8 cellular contexts compared by ENCODE assay signal in the genomic region with DNA sequence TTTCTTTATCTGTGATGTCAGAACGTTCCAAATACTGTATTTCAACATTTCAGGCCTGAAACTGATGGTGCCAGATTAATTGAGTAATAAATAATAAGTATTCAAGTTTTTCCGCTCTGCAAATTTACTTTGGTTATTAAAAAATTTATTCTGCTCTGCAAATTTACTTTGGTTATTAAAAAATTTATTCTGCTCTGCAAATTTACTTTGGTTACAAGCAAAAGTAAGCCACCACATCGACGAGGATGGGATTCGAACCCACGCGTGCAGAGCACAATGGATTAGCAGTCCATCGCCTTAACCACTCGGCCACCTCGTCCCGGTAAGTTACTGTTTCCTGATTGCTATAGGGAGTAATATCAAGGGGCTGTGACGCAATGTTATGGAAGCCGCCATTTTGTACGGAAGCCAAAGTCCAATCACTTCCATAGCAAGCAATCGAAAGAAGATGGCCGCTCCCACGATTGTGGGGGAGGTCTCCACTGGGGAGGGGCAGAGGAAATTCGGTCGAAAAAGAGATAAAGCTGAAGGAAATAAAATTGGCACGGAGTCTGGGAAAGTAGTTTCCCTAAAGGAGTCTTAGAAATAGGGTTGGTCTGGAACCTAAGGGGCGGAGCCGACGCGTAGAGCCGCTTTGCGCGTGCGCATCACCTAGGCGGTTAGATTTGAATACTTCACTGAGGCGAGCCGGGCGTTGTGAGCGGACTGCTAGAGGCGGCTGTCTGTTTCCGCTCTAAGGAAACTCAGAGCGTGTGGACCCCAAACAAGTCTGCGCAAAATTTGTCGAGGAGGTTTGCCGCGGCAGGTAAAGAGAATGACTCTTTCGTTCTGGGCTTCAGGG. TPM values are rescaled to one million over a fixed set of nuclear protein-coding genes. Genes with fewer than 3 reads are reported as not detected.
A peak's percentile ranks its signal among the peaks of the same experiment; 100 is the strongest.
DNase-seq lines count a peak whose midpoint lies in the region; ATAC-seq, FAIRE-seq and TF ChIP-seq lines count a peak whose summit lies in the region.

A gene with protein sequence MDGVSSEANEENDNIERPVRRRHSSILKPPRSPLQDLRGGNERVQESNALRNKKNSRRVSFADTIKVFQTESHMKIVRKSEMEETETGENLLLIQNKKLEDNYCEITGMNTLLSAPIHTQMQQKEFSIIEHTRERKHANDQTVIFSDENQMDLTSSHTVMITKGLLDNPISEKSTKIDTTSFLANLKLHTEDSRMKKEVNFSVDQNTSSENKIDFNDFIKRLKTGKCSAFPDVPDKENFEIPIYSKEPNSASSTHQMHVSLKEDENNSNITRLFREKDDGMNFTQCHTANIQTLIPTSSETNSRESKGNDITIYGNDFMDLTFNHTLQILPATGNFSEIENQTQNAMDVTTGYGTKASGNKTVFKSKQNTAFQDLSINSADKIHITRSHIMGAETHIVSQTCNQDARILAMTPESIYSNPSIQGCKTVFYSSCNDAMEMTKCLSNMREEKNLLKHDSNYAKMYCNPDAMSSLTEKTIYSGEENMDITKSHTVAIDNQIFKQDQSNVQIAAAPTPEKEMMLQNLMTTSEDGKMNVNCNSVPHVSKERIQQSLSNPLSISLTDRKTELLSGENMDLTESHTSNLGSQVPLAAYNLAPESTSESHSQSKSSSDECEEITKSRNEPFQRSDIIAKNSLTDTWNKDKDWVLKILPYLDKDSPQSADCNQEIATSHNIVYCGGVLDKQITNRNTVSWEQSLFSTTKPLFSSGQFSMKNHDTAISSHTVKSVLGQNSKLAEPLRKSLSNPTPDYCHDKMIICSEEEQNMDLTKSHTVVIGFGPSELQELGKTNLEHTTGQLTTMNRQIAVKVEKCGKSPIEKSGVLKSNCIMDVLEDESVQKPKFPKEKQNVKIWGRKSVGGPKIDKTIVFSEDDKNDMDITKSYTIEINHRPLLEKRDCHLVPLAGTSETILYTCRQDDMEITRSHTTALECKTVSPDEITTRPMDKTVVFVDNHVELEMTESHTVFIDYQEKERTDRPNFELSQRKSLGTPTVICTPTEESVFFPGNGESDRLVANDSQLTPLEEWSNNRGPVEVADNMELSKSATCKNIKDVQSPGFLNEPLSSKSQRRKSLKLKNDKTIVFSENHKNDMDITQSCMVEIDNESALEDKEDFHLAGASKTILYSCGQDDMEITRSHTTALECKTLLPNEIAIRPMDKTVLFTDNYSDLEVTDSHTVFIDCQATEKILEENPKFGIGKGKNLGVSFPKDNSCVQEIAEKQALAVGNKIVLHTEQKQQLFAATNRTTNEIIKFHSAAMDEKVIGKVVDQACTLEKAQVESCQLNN (N-terminal part only) (plus strand): TSS at position 662 of the 841 bp plus-strand sequence. CDS start 8,683 bp downstream, outside the sequence.

- H3K9me1 ChIP-seq in IMR-90 (ENCODE audit: insufficient read depth, low read length) (no peaks in the 10 kb centered on the region), endothelial cell of umbilical vein (replicated peaks; ENCODE audit: control insufficient read depth, extremely low read depth, insufficient read depth, low read length) (no peaks in the 10 kb centered on the region)

- peaks cover 44% of the 10 kb centered on the region for H3K79me2 ChIP-seq in OCI-LY7 (ENCODE audit: insufficient read depth, low read depth, low read length)
- peaks cover 43% of the 10 kb centered on the region for H3K79me2 ChIP-seq in endothelial cell of umbilical vein (ENCODE audit: control insufficient read depth, insufficient read depth, low read length)

- no peaks in the 10 kb centered on the region for H3K36me3 Mint-ChIP-seq in mesothelial cell of epicardium

- CTCF ChIA-PET in IMR-90 (lab: Yijun Ruan, JAX) = interaction anchor here (0.5 kb wide), 1 partner anchor 77 kb away, joined by 3 read pairs; no protein-coding TSS in a partner anchor
- CTCF ChIA-PET in OCI-LY7 (lab: Charles Lee; ENCODE audit: unreplicated experiment) = no interaction called here
- CTCF ChIA-PET in endothelial cell of umbilical vein (lab: Charles Lee) = interaction anchor here (0.6 to 1.3 kb wide), 4 partner anchors 9 to 300 kb away, joined by 3 to 4 read pairs (median 4); partner anchors contain the start of genes RPUSD2 and VPS18

- TF ChIP-seq CTCF in D721Med (IDR thresholded peaks at IDR 0.05; ENCODE audit: insufficient read depth, missing control alignments) (no peak), IMR-90 (conservative IDR thresholded peaks at IDR 0.05; ENCODE audit: low read depth, low read length) (no peak), OCI-LY7 (conservative IDR thresholded peaks at IDR 0.05; ENCODE audit: low read length) (no peak), endothelial cell of umbilical vein (IDR thresholded peaks at IDR 0.05; ENCODE audit: extremely low read depth in 1 of 2, insufficient read depth in 1 of 2, low read depth in 1 of 2, low read length in 2 of 2) (no peak), mesothelial cell of epicardium (IDR thresholded peaks at IDR 0.05; ENCODE audit: unreplicated experiment) (no peak)

- WGBS in IMR-90 (ENCODE audit: extremely low coverage in 2 of 2, insufficient read length in 1 of 2), 2 experiments = 0% methylated on average over 5 of the region's 41 CpGs; no CpG with 5 or more reads in 1 of the 2 experiments

- H4K91ac ChIP-seq in IMR-90 (ENCODE audit: insufficient read depth, low read depth, low read length) = peak within 1 kb of the TSS; percentile 98

- H3K27ac ChIP-seq in IMR-90 (ENCODE audit: insufficient read depth, low read length) (peak within 1 kb of the TSS; percentile 83), OCI-LY7 (ENCODE audit: low read depth, low read length, poor library complexity, severe bottlenecking) (peak within 1 kb of the TSS; percentile 90), endothelial cell of umbilical vein (ENCODE audit: insufficient read depth, low read depth, low read length) (peak within 1 kb of the TSS; percentile 99)

- H3K27me3 Mint-ChIP-seq in mesothelial cell of epicardium (ENCODE audit: low read depth) = peaks cover 5% of the 10 kb centered on the region

- H3K4me1 ChIP-seq in IMR-90 (ENCODE audit: control insufficient read depth, insufficient read depth, low read length) = no peaks in the 10 kb centered on the region
- peaks cover 49% of the 10 kb centered on the region for H3K4me1 ChIP-seq in OCI-LY7 (ENCODE audit: insufficient read depth, low read length, poor library complexity, severe bottlenecking)
- H3K4me1 ChIP-seq in endothelial cell of umbilical vein (ENCODE audit: control insufficient read depth, extremely low read depth, insufficient read depth, low read length) = peaks cover 8% of the 10 kb centered on the region

- H4K8ac ChIP-seq in IMR-90 (ENCODE audit: low read depth in 2 of 2, low read length in 2 of 2) = peak within 1 kb of the TSS; percentile 34 to 99

- peak within 1 kb of the TSS; percentile 80 for H4K5ac ChIP-seq in IMR-90 (ENCODE audit: low read depth, low read length)

- ATAC-seq in GM21528 (IDR thresholded peaks at IDR 0.05; ENCODE audit: low FRiP score, unreplicated experiment) = peak; percentile 74
- peak; percentile 89 for ATAC-seq in IMR-90 (ENCODE audit: low read depth)

- peak within 1 kb of the TSS; percentile 100 for H3K56ac ChIP-seq in IMR-90 (ENCODE audit: extremely low read depth, insufficient read depth, low read length)

- no peaks in the 10 kb centered on the region for H3K9me3 Mint-ChIP-seq in mesothelial cell of epicardium

- no peak within 1 kb of the TSS for H2AK5ac ChIP-seq in IMR-90 (ENCODE audit: low read depth, low read length)

- POLR2A ChIA-PET in IMR-90 (lab: Charles Lee; ENCODE audit: unreplicated experiment) (no interaction called here), OCI-LY7 (lab: Charles Lee) (interaction anchor here (0.5 to 2.2 kb wide), 4 partner anchors 11 to 101 kb away, joined by 3 to 9 read pairs (median 5); partner anchors contain the start of genes RAD51 and RPUSD2), endothelial cell of umbilical vein (lab: Charles Lee) (interaction anchor here (1.0 kb wide), 1 partner anchor 29 kb away, joined by 3 read pairs; the partner anchor contains the start of gene CCDC32)

- in situ Hi-C loops in IMR-90 (cut with MboI; ENCODE audit: low sequenced_read_pairs) = no loop called here

- peak within 1 kb of the TSS; percentile 97 for H3K4ac ChIP-seq in IMR-90 (ENCODE audit: low read depth, low read length)

- peak; percentile 47 for TF ChIP-seq POLR2A in IMR-90 (IDR thresholded peaks at IDR 0.05; ENCODE audit: low read depth, low read length)
- TF ChIP-seq POLR2A in endothelial cell of umbilical vein (IDR thresholded peaks at IDR 0.05; ENCODE audit: low read depth, low read length) = peak; percentile 83

- BruUV-seq in IMR-90 (replicated peaks; lab: Mats Ljungman, UMichigan) (no TSS peak), OCI-LY7 (replicated peaks; lab: Mats Ljungman, UMichigan) (no TSS peak), endothelial cell of umbilical vein (replicated peaks; lab: Mats Ljungman, UMichigan) (no TSS peak)

- peak within 1 kb of the TSS; percentile 88 for H2AK9ac ChIP-seq in IMR-90 (replicated peaks; ENCODE audit: low read depth, low read length, poor library complexity)

- peak within 1 kb of the TSS; percentile 96 for H3K4me3 Mint-ChIP-seq in mesothelial cell of epicardium

- intact Hi-C loops in IMR-90 (cut with micrococcal nuclease) (loop anchor here (1.0 to 2.0 kb wide), 2 partner anchors 101 to 300 kb away; partner anchors contain the start of genes RAD51 and VPS18), OCI-LY7 (cut with micrococcal nuclease; ENCODE audit: unreplicated experiment) (loop anchor here (2.0 to 5.0 kb wide), 2 partner anchors 25 to 173 kb away; partner anchors contain the start of genes C15orf62 and RPUSD2), endothelial cell of umbilical vein (cut with micrococcal nuclease) (loop anchor here (1.0 to 10.0 kb wide), 5 partner anchors 12 to 300 kb away; partner anchors contain the start of genes DNAJC17, RAD51, RPUSD2 and VPS18)

- no peaks in the 10 kb centered on the region for H3K9me2 ChIP-seq in OCI-LY7 (ENCODE audit: insufficient read depth, low read length)

- peak within 1 kb of the TSS; percentile 98 for H2BK15ac ChIP-seq in IMR-90 (ENCODE audit: low read depth, low read length)

- dilution Hi-C loops in IMR-90 (cut with HindIII; ENCODE audit: low sequenced_read_pairs, unreplicated experiment) (no loop called here), endothelial cell of umbilical vein (cut with MboI; ENCODE audit: extremely low pct_ligation_motif_present, low sequenced_read_pairs) (no loop called here)

- H3K9ac ChIP-seq in IMR-90 (ENCODE audit: low read depth, low read length) = peak within 1 kb of the TSS; percentile 80
- H3K9ac ChIP-seq in endothelial cell of umbilical vein (replicated peaks; ENCODE audit: extremely low read depth, insufficient read depth, low read length) = peak within 1 kb of the TSS; percentile 99

- DNase-seq in D721Med (ENCODE audit: insufficient read length, low spot score) (peak; percentile 54), IMR-90 (peak; percentile 90), OCI-LY7 (ENCODE audit: low spot score) (peak; percentile 95), endothelial cell of umbilical vein (ENCODE audit: low read depth, low spot score) (peak; percentile 100), mesothelial cell of epicardium (ENCODE audit: low spot score in 2 of 2, unreplicated experiment in 2 of 2) (peak; percentile 80 to 96)
- DNase-seq in activated CD8-positive, alpha-beta memory T cell treated with anti-CD3 and anti-CD28 coated beads, Interleukin-2, amount 50 U/mL, for 48 hours = peak; percentile 99
- DNase-seq in stimulated activated CD8-positive, alpha-beta memory T cell treated with anti-CD3 and anti-CD28 coated beads, Interleukin-15, amount 100 ng/mL, for 4 hours (ENCODE audit: low read depth in 2 of 2) = peak; percentile 63 to 77

- H2AFZ ChIP-seq in IMR-90 (replicated peaks; ENCODE audit: low read length, poor library complexity) (peak within 1 kb of the TSS; percentile 93), OCI-LY7 (ENCODE audit: low read length) (peak within 1 kb of the TSS; percentile 89), endothelial cell of umbilical vein (ENCODE audit: low read depth, low read length) (peak within 1 kb of the TSS; percentile 96)

- peaks cover 4 to 20% of the 10 kb centered on the region in 2 experiments; a peak in 3 of 4 replicates for H3K79me1 ChIP-seq in IMR-90 (ENCODE audit: low read depth in 1 of 2, low read length in 2 of 2)

- H3K4me3 ChIP-seq in IMR-90 (ENCODE audit: insufficient read depth, low read depth, low read length) (peak within 1 kb of the TSS; percentile 52), OCI-LY7 (ENCODE audit: low read depth, low read length, poor library complexity, severe bottlenecking) (peak within 1 kb of the TSS; percentile 85), endothelial cell of umbilical vein (replicated peaks in 1 of 3; ENCODE audit: insufficient read depth in 1 of 3, low read depth in 1 of 3, low read length in 3 of 3) (peak within 1 kb of the TSS; percentile 52 to 99 (median 99))

- FAIRE-seq in D721Med (lab: Jason Lieb, UNC) (no peak), endothelial cell of umbilical vein (lab: Jason Lieb, UNC) (peak; percentile 85)

- H3K14ac ChIP-seq in IMR-90 (replicated peaks; ENCODE audit: low read depth, low read length) = peak within 1 kb of the TSS; percentile 99

- H3K4me2 ChIP-seq in IMR-90 (ENCODE audit: low read depth, low read length) = peak within 1 kb of the TSS; percentile 31
- H3K4me2 ChIP-seq in OCI-LY7 (ENCODE audit: low read length) = peak within 1 kb of the TSS; percentile 93
- H3K4me2 ChIP-seq in endothelial cell of umbilical vein (ENCODE audit: insufficient read depth, low read length) = peak within 1 kb of the TSS; percentile 98

- peak within 1 kb of the TSS; percentile 99 for H2BK120ac ChIP-seq in IMR-90 (ENCODE audit: low read depth, low read length)

- peak within 1 kb of the TSS; percentile 100 for H3K27ac Mint-ChIP-seq in mesothelial cell of epicardium

- H3K27me3 ChIP-seq in IMR-90 (ENCODE audit: control insufficient read depth, insufficient read depth, low read length) = no peaks in the 10 kb centered on the region
- H3K27me3 ChIP-seq in endothelial cell of umbilical vein (ENCODE audit: control insufficient read depth in 2 of 2, insufficient read depth in 2 of 2, low read length in 2 of 2) = peaks cover under 1 to 3% of the 10 kb centered on the region in 2 experiments

- H4K20me1 ChIP-seq in IMR-90 (ENCODE audit: insufficient read depth, low read length) (no peaks in the 10 kb centered on the region), OCI-LY7 (ENCODE audit: insufficient read depth, low read length) (peaks cover 5% of the 10 kb centered on the region; the same call in 1 of the 2 replicates), endothelial cell of umbilical vein (replicated peaks; ENCODE audit: control insufficient read depth, extremely low read depth, insufficient read depth, low read length) (no peaks in the 10 kb centered on the region)

- H3K9me3 ChIP-seq in IMR-90 (ENCODE audit: control insufficient read depth, insufficient read depth, low read length) = no peaks in the 10 kb centered on the region
- H3K9me3 ChIP-seq in OCI-LY7 (ENCODE audit: low read length) = no peaks in the 10 kb centered on the region
- H3K9me3 ChIP-seq in endothelial cell of umbilical vein (replicated peaks; ENCODE audit: control insufficient read depth, insufficient read depth, low read length) = no peaks in the 10 kb centered on the region

- no peaks in the 10 kb centered on the region for H3K36me3 ChIP-seq in IMR-90 (ENCODE audit: control insufficient read depth, insufficient read depth, low read length)
- peaks cover 17% of the 10 kb centered on the region for H3K36me3 ChIP-seq in OCI-LY7 (ENCODE audit: insufficient read depth, low read length)
- no peaks in the 10 kb centered on the region for H3K36me3 ChIP-seq in endothelial cell of umbilical vein (ENCODE audit: control insufficient read depth in 2 of 2, extremely low read depth in 1 of 2, insufficient read depth in 2 of 2, low read length in 2 of 2)

- H2BK5ac ChIP-seq in IMR-90 (ENCODE audit: low read depth, low read length, poor library complexity, severe bottlenecking) = peak within 1 kb of the TSS; percentile 89

- H3K23ac ChIP-seq in IMR-90 (ENCODE audit: low read depth, low read length) = peak within 1 kb of the TSS; percentile 99

- no peak for TF ChIP-seq RAD21 in IMR-90 (IDR thresholded peaks at IDR 0.05; ENCODE audit: low read length)

- peaks cover 24% of the 10 kb centered on the region for H3K4me1 Mint-ChIP-seq in mesothelial cell of epicardium

- H2BK20ac ChIP-seq in IMR-90 (ENCODE audit: low read depth, low read length) = peak within 1 kb of the TSS; percentile 96

- H3K18ac ChIP-seq in IMR-90 (ENCODE audit: low read depth, low read length) = peak within 1 kb of the TSS; percentile 87

RNA-seq across cellular contexts. Expression of the gene that starts here (rescaled TPM):
- total RNA-seq in IMR-90 (2012; rRNA removed) (25.1 and 32.5 TPM in 2 replicates), OCI-LY7 (2022) (58.7 and 62.3 TPM in 2 replicates), endothelial cell of umbilical vein (31.8 and 33.8 TPM in 2 replicates), mesothelial cell of epicardium (7.4 to 9.3 TPM (median 8.8 TPM) in 3 replicates)
- polyA plus RNA-seq in IMR-90 (2012; rRNA removed) (2.2 and 3.1 TPM in 2 replicates), endothelial cell of umbilical vein (3.7 and 4.0 TPM in 2 replicates)
- 0.26 and 0.31 TPM in 2 replicates for polyA plus RNA-seq in IMR-90 (2012; cell fraction: cytosol; rRNA removed)
- 0.39 and 3.3 TPM in 2 replicates for polyA plus RNA-seq in IMR-90 (2012; cell fraction: nucleus; rRNA removed; ENCODE audit: low replicate concordance)
- total RNA-seq in OCI-LY7 (2014; rRNA removed; shearing (Covaris generic)) = 51.3 and 66.9 TPM in 2 replicates
- polyA plus RNA-seq in endothelial cell of umbilical vein (2011; cell fraction: cytosol; rRNA removed) = 5.0 and 5.5 TPM in 2 replicates
- 20.3 and 27.9 TPM in 2 replicates for polyA plus RNA-seq in endothelial cell of umbilical vein (2011; cell fraction: nucleus; rRNA removed)
- 4.6 and 15.1 TPM in 2 replicates for polyA plus RNA-seq in endothelial cell of umbilical vein (2012)
- 9.1 and 13.7 TPM in 2 replicates for polyA minus RNA-seq in endothelial cell of umbilical vein
- polyA minus RNA-seq in endothelial cell of umbilical vein (2011; cell fraction: cytosol; rRNA and poly(A)+ RNA removed) = 29.9 TPM
- polyA minus RNA-seq in endothelial cell of umbilical vein (2011; cell fraction: nucleus; rRNA and poly(A)+ RNA removed) = 31.5 and 64.6 TPM in 2 replicates

Comparison
In these comparisons a context has a peak if more than half of its experiments do, and no peak if none do; other contexts are left out.
1. Peak in every context shown above with its lines: DNase-seq, ATAC-seq, H3K4me3 ChIP-seq and H3K27ac ChIP-seq.
2. H3K4me2 ChIP-seq: peak in every context shown above with its lines; median percentile 98 in endothelial cell of umbilical vein; 93 in OCI-LY7; 31 in IMR-90.